In the genomic region with DNA sequence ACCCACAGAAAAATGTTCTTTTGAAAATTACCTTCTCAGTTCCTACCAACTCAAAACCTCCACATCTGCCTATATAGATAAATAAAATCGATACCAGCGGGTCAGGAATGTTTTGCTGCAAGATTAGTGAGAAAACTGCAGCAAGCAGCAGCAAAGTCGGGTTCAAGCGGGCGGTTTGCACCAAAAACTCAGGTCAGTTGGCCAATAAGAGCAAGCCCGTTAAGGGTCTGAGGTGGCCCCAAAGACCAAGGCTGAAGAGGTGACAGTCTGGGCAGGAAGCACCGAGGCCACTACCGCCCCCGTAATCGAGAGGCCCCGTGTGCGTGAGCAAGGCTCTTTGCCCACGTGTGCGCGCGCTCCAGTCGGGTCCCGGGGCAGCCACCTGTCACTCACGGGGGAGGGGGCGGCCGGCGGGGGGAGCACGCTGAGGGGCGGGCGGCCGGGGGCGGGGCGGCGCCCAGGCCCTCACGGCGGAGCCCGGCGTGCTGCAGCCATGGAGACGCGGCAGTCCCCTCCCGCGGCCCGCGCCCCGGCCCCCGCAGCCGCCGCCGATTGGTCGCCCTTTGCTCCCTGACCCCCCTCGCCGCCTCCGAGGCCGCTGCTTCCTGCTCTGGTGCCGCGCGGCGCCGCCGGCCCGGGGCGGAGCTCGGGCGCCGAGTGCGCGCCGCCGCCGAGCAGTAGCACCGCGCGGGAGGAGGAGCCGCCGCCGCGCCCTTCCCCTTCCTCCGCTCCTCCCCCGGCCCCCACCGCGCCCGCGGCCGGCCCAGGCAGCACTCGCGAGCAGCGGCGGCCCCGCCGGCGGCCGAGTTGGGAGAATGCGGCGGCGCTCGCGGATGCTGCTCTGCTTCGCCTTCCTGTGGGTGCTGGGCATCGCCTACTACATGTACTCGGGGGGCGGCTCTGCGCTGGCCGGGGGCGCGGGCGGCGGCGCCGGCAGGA, we compare ENCODE assay signal across 1 cellular context.
TF ChIP-seq lines count a peak whose summit lies in the region.

A gene (plus strand): TSS at position 773 of the 939 bp plus-strand sequence. CDS start 43 bp downstream, at position 816.

TF ChIP-seq in HEK293, 187 proteins besides CTCF, POLR2A, EP300 and RAD21 (continued from another document):
- TF ChIP-seq, protein P1, sequence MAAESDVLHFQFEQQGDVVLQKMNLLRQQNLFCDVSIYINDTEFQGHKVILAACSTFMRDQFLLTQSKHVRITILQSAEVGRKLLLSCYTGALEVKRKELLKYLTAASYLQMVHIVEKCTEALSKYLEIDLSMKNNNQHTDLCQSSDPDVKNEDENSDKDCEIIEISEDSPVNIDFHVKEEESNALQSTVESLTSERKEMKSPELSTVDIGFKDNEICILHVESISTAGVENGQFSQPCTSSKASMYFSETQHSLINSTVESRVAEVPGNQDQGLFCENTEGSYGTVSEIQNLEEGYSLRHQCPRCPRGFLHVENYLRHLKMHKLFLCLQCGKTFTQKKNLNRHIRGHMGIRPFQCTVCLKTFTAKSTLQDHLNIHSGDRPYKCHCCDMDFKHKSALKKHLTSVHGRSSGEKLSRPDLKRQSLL (tag by site-specific recombination; IDR thresholded peaks at IDR 0.05): no peak
- TF ChIP-seq ZNF473 (tag by site-specific recombination; IDR thresholded peaks at IDR 0.05) (no peak), ZNF664 (tag by site-specific recombination; IDR thresholded peaks at IDR 0.05) (0 out of 2 replicates have a peak, but pooled peaks have one; percentile 6), ZNF529 (tag by site-specific recombination; IDR thresholded peaks at IDR 0.05; ENCODE audit: insufficient replicate concordance) (no peak), TCF7L2 (IDR thresholded peaks at IDR 0.05; ENCODE audit: borderline replicate concordance, low read depth, low read length) (no peak), ZNF211 (tag by site-specific recombination; IDR thresholded peaks at IDR 0.05; ENCODE audit: low read depth) (no peak), ZFP37 (tag by site-specific recombination; IDR thresholded peaks at IDR 0.05) (no peak), GLI2 (tag by site-specific recombination; IDR thresholded peaks at IDR 0.05; ENCODE audit: borderline replicate concordance, low read depth) (no peak), ZFP69B (tag by site-specific recombination; IDR thresholded peaks at IDR 0.05) (no peak), IKZF3 (tag by site-specific recombination; IDR thresholded peaks at IDR 0.05) (no peak), ZBTB8A (tag by site-specific recombination; IDR thresholded peaks at IDR 0.05) (peak; percentile 83), ZNF555 (tag by site-specific recombination; conservative IDR thresholded peaks at IDR 0.05) (no peak), ZNF391 (tag by site-specific recombination; IDR thresholded peaks at IDR 0.05; ENCODE audit: borderline replicate concordance, low read depth) (no peak), SP2 (tag by site-specific recombination; IDR thresholded peaks at IDR 0.05) (peak; percentile 54), ZNF510 (tag by site-specific recombination; IDR thresholded peaks at IDR 0.05; ENCODE audit: insufficient replicate concordance) (no peak), ZNF501 (tag by site-specific recombination; IDR thresholded peaks at IDR 0.05) (peak; percentile 50; the same call in 1 of the 2 replicates), ZNF266 (tag by site-specific recombination; IDR thresholded peaks at IDR 0.05; ENCODE audit: low read depth) (no peak), ZNF133 (tag by site-specific recombination; IDR thresholded peaks at IDR 0.05) (no peak), ZNF768 (tag by site-specific recombination; IDR thresholded peaks at IDR 0.05) (no peak)
- TF ChIP-seq, protein P2, sequence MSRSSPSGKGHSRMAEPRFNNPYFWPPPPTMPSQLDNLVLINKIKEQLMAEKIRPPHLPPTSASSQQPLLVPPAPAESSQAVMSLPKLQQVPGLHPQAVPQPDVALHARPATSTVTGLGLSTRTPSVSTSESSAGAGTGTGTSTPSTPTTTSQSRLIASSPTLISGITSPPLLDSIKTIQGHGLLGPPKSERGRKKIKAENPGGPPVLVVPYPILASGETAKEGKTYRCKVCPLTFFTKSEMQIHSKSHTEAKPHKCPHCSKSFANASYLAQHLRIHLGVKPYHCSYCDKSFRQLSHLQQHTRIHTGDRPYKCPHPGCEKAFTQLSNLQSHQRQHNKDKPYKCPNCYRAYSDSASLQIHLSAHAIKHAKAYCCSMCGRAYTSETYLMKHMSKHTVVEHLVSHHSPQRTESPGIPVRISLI (tag by site-specific recombination; IDR thresholded peaks at IDR 0.05): no peak
